In the genomic region with DNA sequence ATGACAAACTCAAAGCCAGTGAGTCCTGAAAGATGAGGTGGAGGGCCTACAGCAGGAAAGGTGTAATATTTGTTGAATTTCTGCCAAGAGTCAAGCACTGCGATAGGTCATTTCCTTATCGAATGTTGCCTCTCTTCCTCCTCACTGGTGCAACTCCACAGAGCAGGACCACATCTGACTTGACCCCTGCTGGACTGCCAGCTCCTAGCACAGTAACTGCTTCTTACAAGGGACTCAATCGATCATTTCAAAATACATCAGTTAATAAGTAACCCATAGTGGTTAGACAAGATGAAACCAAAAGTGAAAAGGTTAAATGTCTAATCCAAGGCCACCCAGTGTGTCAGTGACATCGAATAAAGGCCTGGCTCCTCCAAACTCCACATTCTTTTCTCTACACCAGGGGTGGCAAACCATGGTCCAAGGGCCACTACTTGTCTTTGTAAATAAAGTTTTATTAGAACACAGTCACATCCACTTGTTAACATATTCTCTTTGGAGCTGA, we compare ENCODE assay signal across 8 cellular contexts.
A peak's percentile ranks its signal among the peaks of the same experiment; 100 is the strongest.
DNase-seq lines count a peak whose midpoint lies in the region; ATAC-seq and TF ChIP-seq lines count a peak whose summit lies in the region.

No MANE protein-coding gene starts in this region.

- no peaks in the 10 kb centered on the region for H3K36me3 ChIP-seq in kidney epithelial cell (ENCODE audit: control insufficient read depth, insufficient read depth, low read length)

- peak; percentile 28 for DNase-seq in kidney epithelial cell (ENCODE audit: low read depth)
- no peak for DNase-seq in anterior cingulate cortex (lab: John Stamatoyannopoulos, UW)
- no peak for DNase-seq in erythroblast (lab: John Stamatoyannopoulos, UW)
- no peak for DNase-seq in NCI-H1092 (lab: John Stamatoyannopoulos, UW)
- no peak for DNase-seq in posterior vena cava (ENCODE audit: low spot score)

- peak; percentile 95 for ATAC-seq in GM18498 (IDR thresholded peaks at IDR 0.05; ENCODE audit: unreplicated experiment)
- ATAC-seq in GM21576 (IDR thresholded peaks at IDR 0.05; ENCODE audit: unreplicated experiment), result peak; percentile 81
- peak; percentile 94 for ATAC-seq in HG03460 (IDR thresholded peaks at IDR 0.05; ENCODE audit: unreplicated experiment)

- H3K4me3 ChIP-seq in kidney epithelial cell (ENCODE audit: low read depth, low read length), result no peak overlapping the region

- no peak for TF ChIP-seq POLR2A in erythroblast (IDR thresholded peaks at IDR 0.05; ENCODE audit: low read length)

- TF ChIP-seq CTCF in kidney epithelial cell (IDR thresholded peaks at IDR 0.05; ENCODE audit: insufficient read depth, low read length, poor library complexity, severe bottlenecking), result no peak

- H3K27me3 ChIP-seq in kidney epithelial cell (ENCODE audit: control insufficient read depth, insufficient read depth, low read length), result no peaks in the 10 kb centered on the region

- intact Hi-C loops in posterior vena cava (cut with DNase I), result no loop called here
